Comparison of ENCODE assay signal across 7 cellular contexts in the genomic region with DNA sequence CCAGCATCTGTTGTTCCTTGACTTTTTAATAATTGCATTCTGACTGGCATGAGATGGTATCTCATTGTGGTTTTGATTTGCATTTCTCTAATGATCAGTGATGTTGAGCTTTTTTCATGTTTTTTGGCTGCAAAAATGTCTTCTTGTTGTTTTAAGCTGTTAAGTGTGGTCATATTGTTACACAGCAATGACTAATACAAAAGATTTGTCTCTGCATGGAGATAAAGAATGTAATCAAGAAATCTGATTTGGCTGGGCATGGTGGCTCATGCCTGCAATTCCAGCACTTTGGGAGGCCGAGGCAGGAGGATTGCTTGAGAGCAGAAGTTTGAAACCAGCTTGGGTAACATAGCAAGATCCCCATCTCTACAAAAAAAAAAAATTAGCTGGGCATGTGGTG. TPM values are rescaled to one million over a fixed set of nuclear protein-coding genes. Genes with fewer than 3 reads are reported as not detected.
DNase-seq lines count a peak whose midpoint lies in the region; ATAC-seq, FAIRE-seq and TF ChIP-seq lines count a peak whose summit lies in the region.
"Not testable (repeated sequence)": the region's sequence is repeated elsewhere in the genome, so short reads cannot be mapped to it uniquely, and the experiment has no call there.

No MANE protein-coding gene starts in this region.

- not testable (repeated sequence) for FAIRE-seq in endothelial cell of umbilical vein (lab: Jason Lieb, UNC)

- not testable (repeated sequence) for H3K14ac ChIP-seq in IMR-90 (replicated peaks; ENCODE audit: low read depth, low read length)

- not testable (repeated sequence) for H4K91ac ChIP-seq in IMR-90 (ENCODE audit: insufficient read depth, low read depth, low read length)

- H3K4ac ChIP-seq in IMR-90 (ENCODE audit: low read depth, low read length) = not testable (repeated sequence)

- H3K4me1 ChIP-seq in IMR-90 (ENCODE audit: control insufficient read depth, insufficient read depth, low read length); SJSA1 (replicated peaks); endothelial cell of umbilical vein (ENCODE audit: control insufficient read depth, extremely low read depth, insufficient read depth, low read length): not testable (repeated sequence)

- not testable (repeated sequence) for H2BK5ac ChIP-seq in IMR-90 (ENCODE audit: low read depth, low read length, poor library complexity, severe bottlenecking)

- H3K56ac ChIP-seq in IMR-90 (ENCODE audit: extremely low read depth, insufficient read depth, low read length) = not testable (repeated sequence)

- dilution Hi-C loops in IMR-90 (cut with HindIII; ENCODE audit: low sequenced_read_pairs, unreplicated experiment); endothelial cell of umbilical vein (cut with MboI; ENCODE audit: extremely low pct_ligation_motif_present, low sequenced_read_pairs): not testable (repeated sequence)

- intact Hi-C loops in IMR-90 (cut with micrococcal nuclease); endothelial cell of umbilical vein (cut with micrococcal nuclease): not testable (repeated sequence)

- BruUV-seq in IMR-90 (replicated peaks; lab: Mats Ljungman, UMichigan); endothelial cell of umbilical vein (replicated peaks; lab: Mats Ljungman, UMichigan): not testable (repeated sequence)

- H3K79me2 ChIP-seq in endothelial cell of umbilical vein (ENCODE audit: control insufficient read depth, insufficient read depth, low read length) = not testable (repeated sequence)

- H3K79me1 ChIP-seq in IMR-90 (ENCODE audit: low read depth in 1 of 2, low read length in 2 of 2) = not testable (repeated sequence)

- not testable (repeated sequence) for H3K23ac ChIP-seq in IMR-90 (ENCODE audit: low read depth, low read length)

- H3K27me3 ChIP-seq in IMR-90 (ENCODE audit: control insufficient read depth, insufficient read depth, low read length); SJSA1 (replicated peaks); endothelial cell of umbilical vein (ENCODE audit: control insufficient read depth in 2 of 2, insufficient read depth in 2 of 2, low read length in 2 of 2): not testable (repeated sequence)

- not testable (repeated sequence) for H2AFZ ChIP-seq in IMR-90 (replicated peaks; ENCODE audit: low read length, poor library complexity); endothelial cell of umbilical vein (ENCODE audit: low read depth, low read length)

- no CpG with 5 or more reads among the region's 1 CpG for WGBS in IMR-90 (ENCODE audit: extremely low coverage in 2 of 2, insufficient read length in 1 of 2), 2 experiments

- H3K9me3 ChIP-seq in IMR-90 (ENCODE audit: control insufficient read depth, insufficient read depth, low read length); SJSA1 (replicated peaks); endothelial cell of umbilical vein (replicated peaks; ENCODE audit: control insufficient read depth, insufficient read depth, low read length): not testable (repeated sequence)

- DNase-seq in Daoy (ENCODE audit: low read depth) (peak; percentile 66), IMR-90 (peak; percentile 36), SJSA1 (ENCODE audit: low read depth in 1 of 2, low spot score in 2 of 2) (peak; percentile 55 to 76), astrocyte of the hippocampus (ENCODE audit: low read depth, low spot score) (peak; percentile 79), foreskin fibroblast (peak; percentile 47 to 61), non-pigmented ciliary epithelial cell (ENCODE audit: low read depth) (peak; percentile 18)
- DNase-seq in endothelial cell of umbilical vein (ENCODE audit: low read depth, low spot score) = not testable (repeated sequence)

- H2AK9ac ChIP-seq in IMR-90 (replicated peaks; ENCODE audit: low read depth, low read length, poor library complexity) = not testable (repeated sequence)

- H3K4me2 ChIP-seq in IMR-90 (ENCODE audit: low read depth, low read length); endothelial cell of umbilical vein (ENCODE audit: insufficient read depth, low read length): not testable (repeated sequence)

- TF ChIP-seq RAD21 in IMR-90 (IDR thresholded peaks at IDR 0.05; ENCODE audit: low read length) = not testable (repeated sequence)

- not testable (repeated sequence) for H3K9me1 ChIP-seq in IMR-90 (ENCODE audit: insufficient read depth, low read length); endothelial cell of umbilical vein (replicated peaks; ENCODE audit: control insufficient read depth, extremely low read depth, insufficient read depth, low read length)

- not testable (repeated sequence) for H2AK5ac ChIP-seq in IMR-90 (ENCODE audit: low read depth, low read length)

- not testable (repeated sequence) for ATAC-seq in IMR-90 (ENCODE audit: low read depth)

- H2BK15ac ChIP-seq in IMR-90 (ENCODE audit: low read depth, low read length) = not testable (repeated sequence)

- not testable (repeated sequence) for H2BK120ac ChIP-seq in IMR-90 (ENCODE audit: low read depth, low read length)

- H2BK20ac ChIP-seq in IMR-90 (ENCODE audit: low read depth, low read length) = not testable (repeated sequence)

- not testable (repeated sequence) for H3K18ac ChIP-seq in IMR-90 (ENCODE audit: low read depth, low read length)

- H3K9ac ChIP-seq in IMR-90 (ENCODE audit: low read depth, low read length); endothelial cell of umbilical vein (replicated peaks; ENCODE audit: extremely low read depth, insufficient read depth, low read length): not testable (repeated sequence)

- H4K8ac ChIP-seq in IMR-90 (ENCODE audit: low read depth in 2 of 2, low read length in 2 of 2) = not testable (repeated sequence)

- CTCF ChIA-PET in IMR-90 (lab: Yijun Ruan, JAX) = not testable (repeated sequence)
- CTCF ChIA-PET in endothelial cell of umbilical vein (lab: Charles Lee) = interaction anchor here (1.8 kb wide), 1 partner anchor 90 kb away, joined by 5 read pairs; no protein-coding TSS in a partner anchor

- not testable (repeated sequence) for H4K5ac ChIP-seq in IMR-90 (ENCODE audit: low read depth, low read length)

- in situ Hi-C loops in IMR-90 (cut with MboI; ENCODE audit: low sequenced_read_pairs) = not testable (repeated sequence)

- H3K36me3 ChIP-seq in IMR-90 (ENCODE audit: control insufficient read depth, insufficient read depth, low read length); SJSA1; endothelial cell of umbilical vein (ENCODE audit: control insufficient read depth in 2 of 2, extremely low read depth in 1 of 2, insufficient read depth in 2 of 2, low read length in 2 of 2): not testable (repeated sequence)

- H4K20me1 ChIP-seq in IMR-90 (ENCODE audit: insufficient read depth, low read length); endothelial cell of umbilical vein (replicated peaks; ENCODE audit: control insufficient read depth, extremely low read depth, insufficient read depth, low read length): not testable (repeated sequence)

- not testable (repeated sequence) for H3K4me3 ChIP-seq in IMR-90 (ENCODE audit: insufficient read depth, low read depth, low read length); SJSA1; endothelial cell of umbilical vein (replicated peaks in 1 of 3; ENCODE audit: insufficient read depth in 1 of 3, low read depth in 1 of 3, low read length in 3 of 3); foreskin fibroblast (ENCODE audit: low read depth in 1 of 2, low read length in 2 of 2)

- not testable (repeated sequence) for TF ChIP-seq CTCF in IMR-90 (conservative IDR thresholded peaks at IDR 0.05; ENCODE audit: low read depth, low read length); endothelial cell of umbilical vein (IDR thresholded peaks at IDR 0.05; ENCODE audit: extremely low read depth in 1 of 2, insufficient read depth in 1 of 2, low read depth in 1 of 2, low read length in 2 of 2); foreskin fibroblast (IDR thresholded peaks at IDR 0.05; ENCODE audit: low read depth, low read length)

- not testable (repeated sequence) for TF ChIP-seq POLR2A in IMR-90 (IDR thresholded peaks at IDR 0.05; ENCODE audit: low read depth, low read length); endothelial cell of umbilical vein (IDR thresholded peaks at IDR 0.05; ENCODE audit: low read depth, low read length)

- not testable (repeated sequence) for H3K27ac ChIP-seq in IMR-90 (ENCODE audit: insufficient read depth, low read length); SJSA1; endothelial cell of umbilical vein (ENCODE audit: insufficient read depth, low read depth, low read length)

- POLR2A ChIA-PET in IMR-90 (lab: Charles Lee; ENCODE audit: unreplicated experiment); endothelial cell of umbilical vein (lab: Charles Lee): not testable (repeated sequence)

TF ChIP-seq in endothelial cell of umbilical vein, 7 proteins besides CTCF, POLR2A, EP300 and RAD21:
- peak; percentile 12 for TF ChIP-seq JUN (IDR thresholded peaks at IDR 0.05; ENCODE audit: borderline replicate concordance, insufficient read depth, insufficient read length, low read depth)
- TF ChIP-seq GATA2 (IDR thresholded peaks at IDR 0.05; ENCODE audit: insufficient read depth, insufficient read length, low read depth, low read length) = peak; percentile 46

RNA-seq across cellular contexts. Expression of gene GRK3, which starts 12.1 kb away (rescaled TPM):
- 2.5 and 4.8 TPM in 2 replicates for total RNA-seq in Daoy (2014; rRNA removed; shearing (Covaris generic))
- total RNA-seq in IMR-90 (2012; rRNA removed) = 1.6 and 1.9 TPM in 2 replicates
- 0.58 and 0.80 TPM in 2 replicates for polyA plus RNA-seq in IMR-90 (2012; rRNA removed)
- 0.15 and 0.23 TPM in 2 replicates for polyA plus RNA-seq in IMR-90 (2012; cell fraction: cytosol; rRNA removed)
- polyA plus RNA-seq in IMR-90 (2012; cell fraction: nucleus; rRNA removed; ENCODE audit: low replicate concordance) = 0.22 and 1.1 TPM in 2 replicates
- total RNA-seq in SJSA1 (2014; rRNA removed; shearing (Covaris generic)) = 4.2 and 6.3 TPM in 2 replicates
- total RNA-seq in endothelial cell of umbilical vein = 3.0 and 4.4 TPM in 2 replicates
- polyA plus RNA-seq in endothelial cell of umbilical vein = 0.56 and 0.68 TPM in 2 replicates
- 0.92 and 0.97 TPM in 2 replicates for polyA plus RNA-seq in endothelial cell of umbilical vein (2011; cell fraction: cytosol; rRNA removed)
- 1.7 and 1.8 TPM in 2 replicates for polyA plus RNA-seq in endothelial cell of umbilical vein (2011; cell fraction: nucleus; rRNA removed)
- 0.64 and 1.8 TPM in 2 replicates for polyA plus RNA-seq in endothelial cell of umbilical vein (2012)
- 1.9 and 2.3 TPM in 2 replicates for polyA minus RNA-seq in endothelial cell of umbilical vein
- not detected for polyA minus RNA-seq in endothelial cell of umbilical vein (2011; cell fraction: cytosol; rRNA and poly(A)+ RNA removed)
- 1.3 and 1.8 TPM in 2 replicates for polyA minus RNA-seq in endothelial cell of umbilical vein (2011; cell fraction: nucleus; rRNA and poly(A)+ RNA removed)
